ENCODE assay signal across 8 cellular contexts in the genomic region with DNA sequence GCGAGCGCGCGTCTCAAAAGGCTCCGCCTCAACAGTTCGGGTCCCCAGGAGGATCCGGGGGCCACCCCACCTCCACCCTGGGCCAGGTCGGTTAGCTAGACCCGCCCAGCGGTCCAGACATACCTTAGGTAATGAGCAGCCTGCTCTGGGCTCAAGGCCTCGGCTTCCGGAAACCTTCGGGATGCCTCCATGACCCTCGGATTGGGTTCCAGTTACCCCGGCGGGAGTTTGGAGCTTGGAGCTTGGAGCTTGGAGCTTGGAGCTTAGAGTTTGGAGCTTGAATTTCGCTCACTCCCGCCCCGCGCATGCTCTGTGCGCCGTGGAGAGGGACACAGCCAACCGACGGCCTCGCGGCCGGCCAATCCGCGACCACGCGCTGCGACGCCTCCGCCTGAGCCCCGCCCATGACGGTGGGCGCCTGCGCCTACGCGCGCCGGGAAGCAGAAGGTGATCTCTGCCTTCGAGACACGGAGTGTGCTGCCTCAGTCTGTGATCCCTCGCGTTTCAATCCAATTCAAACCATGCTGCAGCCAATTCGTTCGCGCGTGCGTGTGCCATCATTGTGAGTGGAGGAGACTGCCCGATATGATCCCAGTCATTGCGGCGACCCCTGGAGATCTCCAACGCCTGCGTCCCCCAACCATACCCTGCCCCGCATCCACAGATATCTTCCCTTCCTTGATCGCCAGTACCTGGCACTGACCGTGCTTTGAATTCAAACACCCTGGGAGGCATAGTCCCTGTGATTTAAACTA. TPM values are rescaled to one million over a fixed set of nuclear protein-coding genes. Genes with fewer than 3 reads are reported as not detected.
DNase-seq lines count a peak whose midpoint lies in the region; TF ChIP-seq lines count a peak whose summit lies in the region.

TSS of gene ERCC6L (minus strand) at position 307 of the 755 bp plus-strand sequence. CDS start at position 191, 116 bp downstream.

- peaks cover 6% of the 10 kb centered on the region for H3K27me3 Mint-ChIP-seq in neural progenitor cell (ENCODE audit: insufficient read depth, low read depth)

- H3K27ac Mint-ChIP-seq in neural progenitor cell, result peak within 1 kb of the TSS; percentile 57

- peak within 1 kb of the TSS; percentile 87 for H3K4me3 ChIP-seq in GM23248
- H3K4me3 ChIP-seq in fibroblast of villous mesenchyme (ENCODE audit: low read depth, low read length), result peak within 1 kb of the TSS; percentile 50
- H3K4me3 ChIP-seq in neural progenitor cell, result peak within 1 kb of the TSS; percentile 67
- H3K4me3 ChIP-seq in stomach, result peak within 1 kb of the TSS; percentile 25 to 42 (median 38)

- intact Hi-C loops in stomach (cut with DNase I; ENCODE audit: low total_unique reads), result no loop called here

- H3K79me2 ChIP-seq in GM23248 (ENCODE audit: insufficient read depth), result 0 out of 2 replicates have a peak, but pooled peaks cover 14% of the 10 kb centered on the region
- peaks cover 35% of the 10 kb centered on the region for H3K79me2 ChIP-seq in neural progenitor cell (ENCODE audit: low read depth)

- peak within 1 kb of the TSS; percentile 93 for H2AFZ ChIP-seq in GM23248
- H2AFZ ChIP-seq in neural progenitor cell (replicated peaks), result no peak within 1 kb of the TSS

- no peaks in the 10 kb centered on the region for H3K9me2 ChIP-seq in GM23248 (ENCODE audit: insufficient read depth)

- H3K9me3 ChIP-seq in GM23248 (ENCODE audit: low read depth), result no peaks in the 10 kb centered on the region
- H3K9me3 ChIP-seq in neural progenitor cell (ENCODE audit: low read depth), result no peaks in the 10 kb centered on the region
- H3K9me3 ChIP-seq in stomach, result no peaks in the 10 kb centered on the region

- H3K36me3 Mint-ChIP-seq in neural progenitor cell, result peaks cover 13% of the 10 kb centered on the region

- TF ChIP-seq EP300 in stomach (IDR thresholded peaks at IDR 0.05), result no peak

- H3K4me1 ChIP-seq in GM23248 (ENCODE audit: insufficient read depth), result peaks cover 9% of the 10 kb centered on the region; the same call in 1 of the 2 replicates
- H3K4me1 ChIP-seq in neural progenitor cell, result no peaks in the 10 kb centered on the region
- H3K4me1 ChIP-seq in stomach, result peaks cover 0 to 7% (median 0%) of the 10 kb centered on the region in 4 donors

- no peak for TF ChIP-seq CTCF in fibroblast of villous mesenchyme (IDR thresholded peaks at IDR 0.05; ENCODE audit: insufficient read depth, low read depth, low read length)
- no peak for TF ChIP-seq CTCF in neural progenitor cell (IDR thresholded peaks at IDR 0.05)
- no peak for TF ChIP-seq CTCF in stomach (IDR thresholded peaks at IDR 0.05)

- H3K9ac ChIP-seq in GM23248, result peak within 1 kb of the TSS; percentile 67
- H3K9ac ChIP-seq in neural progenitor cell, result no peak within 1 kb of the TSS

- 1 to 3% methylated on average over 38 to 44 of the region's 59 CpGs for WGBS in GM23248 (ENCODE audit: low coverage in 1 of 2, low lambda C conversion rate in 2 of 2, missing lambda C conversion rate in 2 of 2), 2 experiments
- WGBS in stomach, 5 donors, result 1 to 44% (median 5%) methylated on average over 13 to 59 of the region's 59 CpGs

- H3F3A ChIP-seq in GM23248 (ENCODE audit: insufficient read depth) (peaks cover 6% of the 10 kb centered on the region; the same call in 1 of the 2 replicates), neural progenitor cell (ENCODE audit: low read depth) (peaks cover 19% of the 10 kb centered on the region)

- H3K4me2 ChIP-seq in GM23248 (ENCODE audit: unreplicated experiment) (peak within 1 kb of the TSS; percentile 83), neural progenitor cell (peak within 1 kb of the TSS; percentile 76)

- in situ Hi-C loops in GM23248 (cut with MboI), result no loop called here

- DNase-seq in EH (ENCODE audit: low read depth) (peak; percentile 87), GM23248 (peak; percentile 90), Kasumi-1 (lab: John Stamatoyannopoulos, UW) (peak; percentile 54 to 64), SHP77 treated with DMSO at 0.1 percent for 48 hours (lab: John Stamatoyannopoulos, UW) (peak; percentile 43), fibroblast of villous mesenchyme (ENCODE audit: low read depth) (peak; percentile 81), neural progenitor cell (ENCODE audit: low spot score) (peak; percentile 92), stomach (peak; percentile 90)
- DNase-seq in activated effector memory CD4-positive, alpha-beta T cell treated with anti-CD3 and anti-CD28 coated beads, Interleukin-2, amount 50 U/mL, for 16 hours, result peak; percentile 94

- H3K4me1 Mint-ChIP-seq in neural progenitor cell, result peaks cover 6% of the 10 kb centered on the region

- H3K27me3 ChIP-seq in GM23248 (replicated peaks; ENCODE audit: insufficient read depth) (no peaks in the 10 kb centered on the region), neural progenitor cell (no peaks in the 10 kb centered on the region), stomach (peaks cover 0 to 3% (median 0%) of the 10 kb centered on the region in 3 donors)

- H3K36me3 ChIP-seq in GM23248 (ENCODE audit: low read depth) (no peaks in the 10 kb centered on the region), neural progenitor cell (peaks cover 4% of the 10 kb centered on the region), stomach (no peaks in the 10 kb centered on the region)

- peaks cover 11% of the 10 kb centered on the region for H3K9me3 Mint-ChIP-seq in neural progenitor cell

- peak within 1 kb of the TSS; percentile 88 for H3K4me3 Mint-ChIP-seq in neural progenitor cell

- H4K20me1 ChIP-seq in GM23248 (ENCODE audit: insufficient read depth), result no peaks in the 10 kb centered on the region
- no peaks in the 10 kb centered on the region for H4K20me1 ChIP-seq in neural progenitor cell (ENCODE audit: low read depth)

- H3K27ac ChIP-seq in GM23248 (peak within 1 kb of the TSS; percentile 45), neural progenitor cell (no peak within 1 kb of the TSS), stomach (peak within 1 kb of the TSS; percentile 37 to 69 (median 53))

- TF ChIP-seq POLR2A in stomach (IDR thresholded peaks at IDR 0.05), result no peak

RNA-seq across cellular contexts. Expression of gene ERCC6L, which starts in this region (rescaled TPM):
- 1.9 and 3.0 TPM in 2 replicates for total RNA-seq in GM23248 (2014; rRNA removed; shearing (Covaris generic))
- polyA plus RNA-seq in GM23248 (2016; fragmentation: Nextera tagmentation; extraction: Ambion mirVana) (2.1 and 2.4 TPM in 2 replicates), stomach (under 1 TPM; 0.46 to 0.88 (median 0.62) TPM)
- total RNA-seq in fibroblast of villous mesenchyme (2.3 and 5.6 TPM in 2 replicates), neural progenitor cell (ENCODE audit: low replicate concordance) (22.7 and 34.5 TPM in 2 replicates), stomach (1 to 10 TPM in 3 of 5 donors, not detected in 2; 1.2 to 2.6 (median 1.7) TPM)

Comparison
In these comparisons a context has a peak if more than half of its experiments do, and no peak if none do; other contexts are left out.
1. DNase-seq: peak in every context shown above with its lines; median percentile 94 in activated effector memory CD4-positive, alpha-beta T cell treated with anti-CD3 and anti-CD28 coated beads, Interleukin-2, amount 50 U/mL, for 16 hours; 92 in neural progenitor cell; 90 in GM23248; 90 in stomach; 87 in EH; 81 in fibroblast of villous mesenchyme; 59 in Kasumi-1; 43 in SHP77 treated with DMSO at 0.1 percent for 48 hours.